In genomic region chr4:85869156-85869555, GRCh38 we compare ENCODE assay signal across 1 cellular context.
TF ChIP-seq lines count a peak whose summit lies in the region.

No MANE protein-coding gene starts in this region.

TF ChIP-seq in WTC11, 78 proteins besides CTCF, POLR2A, EP300 and RAD21 (continued from another document):
- TF ChIP-seq NR1H2 (CRISPR knock-in tag; IDR thresholded peaks at IDR 0.05) (no peak), ZNF396 (CRISPR knock-in tag; IDR thresholded peaks at IDR 0.05; ENCODE audit: borderline replicate concordance) (no peak), IRF2 (CRISPR knock-in tag; IDR thresholded peaks at IDR 0.05; ENCODE audit: borderline replicate concordance, low read depth) (no peak), ELF4 (CRISPR knock-in tag; IDR thresholded peaks at IDR 0.05; ENCODE audit: low read depth) (no peak), ZSCAN18 (CRISPR knock-in tag; IDR thresholded peaks at IDR 0.05) (no peak), E2F4 (CRISPR knock-in tag; IDR thresholded peaks at IDR 0.05; ENCODE audit: borderline replicate concordance, low read depth) (no peak), ETV6 (CRISPR knock-in tag; IDR thresholded peaks at IDR 0.05) (no peak), HMGA2 (CRISPR knock-in tag; IDR thresholded peaks at IDR 0.05) (no peak), AR (CRISPR knock-in tag; IDR thresholded peaks at IDR 0.05) (no peak), FOXJ3 (CRISPR knock-in tag; IDR thresholded peaks at IDR 0.05; ENCODE audit: borderline replicate concordance) (no peak), TEAD4 (CRISPR knock-in tag; IDR thresholded peaks at IDR 0.05) (no peak), GRHL2 (CRISPR knock-in tag; IDR thresholded peaks at IDR 0.05; ENCODE audit: insufficient replicate concordance, severe bottlenecking) (no peak)
- TF ChIP-seq, protein P1, sequence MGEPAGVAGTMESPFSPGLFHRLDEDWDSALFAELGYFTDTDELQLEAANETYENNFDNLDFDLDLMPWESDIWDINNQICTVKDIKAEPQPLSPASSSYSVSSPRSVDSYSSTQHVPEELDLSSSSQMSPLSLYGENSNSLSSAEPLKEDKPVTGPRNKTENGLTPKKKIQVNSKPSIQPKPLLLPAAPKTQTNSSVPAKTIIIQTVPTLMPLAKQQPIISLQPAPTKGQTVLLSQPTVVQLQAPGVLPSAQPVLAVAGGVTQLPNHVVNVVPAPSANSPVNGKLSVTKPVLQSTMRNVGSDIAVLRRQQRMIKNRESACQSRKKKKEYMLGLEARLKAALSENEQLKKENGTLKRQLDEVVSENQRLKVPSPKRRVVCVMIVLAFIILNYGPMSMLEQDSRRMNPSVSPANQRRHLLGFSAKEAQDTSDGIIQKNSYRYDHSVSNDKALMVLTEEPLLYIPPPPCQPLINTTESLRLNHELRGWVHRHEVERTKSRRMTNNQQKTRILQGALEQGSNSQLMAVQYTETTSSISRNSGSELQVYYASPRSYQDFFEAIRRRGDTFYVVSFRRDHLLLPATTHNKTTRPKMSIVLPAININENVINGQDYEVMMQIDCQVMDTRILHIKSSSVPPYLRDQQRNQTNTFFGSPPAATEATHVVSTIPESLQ (CRISPR knock-in tag; IDR thresholded peaks at IDR 0.05): no peak
